In the genomic region with DNA sequence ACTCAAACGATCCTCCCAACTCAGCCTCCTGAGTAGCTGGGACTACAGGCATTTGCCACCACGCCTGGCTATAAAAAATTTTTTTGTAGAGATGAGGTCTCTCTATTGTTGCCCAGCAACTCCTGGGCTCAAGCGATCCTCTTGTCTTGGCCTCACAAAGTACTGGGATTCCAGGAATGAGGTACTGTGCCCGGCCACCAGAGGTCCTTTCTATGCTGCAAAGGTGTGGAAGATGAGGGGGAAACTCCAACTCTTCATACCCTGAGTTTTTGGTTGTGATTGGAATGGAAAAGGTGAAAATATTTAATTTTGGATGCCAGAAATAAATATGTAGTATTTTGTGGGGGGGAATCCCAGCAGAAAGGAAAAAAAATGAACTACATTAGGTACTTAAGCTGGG, we compare ENCODE assay signal across 8 cellular contexts. TPM values are rescaled to one million over a fixed set of nuclear protein-coding genes. Genes with fewer than 3 reads are reported as not detected.
DNase-seq lines count a peak whose midpoint lies in the region; ATAC-seq and TF ChIP-seq lines count a peak whose summit lies in the region.

No MANE protein-coding gene starts in this region.

- H3K9me3 ChIP-seq in Loucy (ENCODE audit: insufficient read depth, low read depth, low read length) (no peaks in the 10 kb centered on the region), mucosa of descending colon (no peaks in the 10 kb centered on the region)

- H3K4me3 ChIP-seq in Loucy (ENCODE audit: low read length, poor library complexity, severe bottlenecking) = no peak overlapping the region
- no peak overlapping the region for H3K4me3 ChIP-seq in mucosa of descending colon

- H3K27ac Mint-ChIP-seq in MCF 10A (ENCODE audit: low read depth, unreplicated experiment) = no peak overlapping the region

- no peaks in the 10 kb centered on the region for H3K9me2 ChIP-seq in Loucy (replicated peaks; ENCODE audit: low read depth, low read length)

- peaks cover 39% of the 10 kb centered on the region for H3K4me1 Mint-ChIP-seq in MCF 10A (ENCODE audit: insufficient read depth, unreplicated experiment)

- H3K79me2 ChIP-seq in Loucy (ENCODE audit: insufficient read depth, low read length) = no peaks in the 10 kb centered on the region

- peak; percentile 71 for ATAC-seq in mucosa of descending colon
- ATAC-seq in GM18517 (IDR thresholded peaks at IDR 0.05; ENCODE audit: unreplicated experiment) = no peak
- ATAC-seq in omental fat pad (ENCODE audit: low FRiP score) = no peak

- no peaks in the 10 kb centered on the region for H3F3A ChIP-seq in Loucy (ENCODE audit: low read depth)

- H3K36me3 ChIP-seq in Loucy (ENCODE audit: insufficient read depth, low read length) (no peaks in the 10 kb centered on the region), mucosa of descending colon (ENCODE audit: low read depth) (no peaks in the 10 kb centered on the region)

- CTCF ChIA-PET in MCF 10A (lab: Yijun Ruan, JAX) = interaction anchor here (0.7 to 1.0 kb wide), 3 partner anchors 116 to 613 kb away, joined by 3 to 5 read pairs (median 3); no protein-coding TSS in a partner anchor

- no peaks in the 10 kb centered on the region for H4K20me1 ChIP-seq in Loucy (ENCODE audit: insufficient read depth, low read length, poor library complexity, severe bottlenecking)

- H3K27me3 Mint-ChIP-seq in MCF 10A (ENCODE audit: insufficient read depth, unreplicated experiment) = no peaks in the 10 kb centered on the region

- no peaks in the 10 kb centered on the region for H3K27me3 ChIP-seq in Loucy (ENCODE audit: insufficient read depth, low read length, poor library complexity, severe bottlenecking)

- H3K4me1 ChIP-seq in Loucy (ENCODE audit: insufficient read depth, low read length, poor library complexity, severe bottlenecking) = no peaks in the 10 kb centered on the region
- H3K4me1 ChIP-seq in mucosa of descending colon (ENCODE audit: low read depth) = no peaks in the 10 kb centered on the region

- POLR2A ChIA-PET in MCF 10A (lab: Yijun Ruan, JAX) = interaction anchor here (1.1 kb wide), 1 partner anchor 53 kb away, joined by 3 read pairs; no protein-coding TSS in a partner anchor

- BruUV-seq in MCF 10A (replicated peaks; lab: Mats Ljungman, UMichigan) = no TSS peak

- H3K4me3 Mint-ChIP-seq in MCF 10A (ENCODE audit: unreplicated experiment) = no peak overlapping the region

- no peak overlapping the region for H2AFZ ChIP-seq in Loucy (ENCODE audit: low read length)

- H3K9ac ChIP-seq in Loucy (ENCODE audit: low read depth, low read length, poor library complexity, severe bottlenecking) = no peak overlapping the region

- DNase-seq in NCI-H82 (lab: John Stamatoyannopoulos, UW) (peak; percentile 39), NCI-H82 treated with DMSO at 0.1 percent for 48 hours (lab: John Stamatoyannopoulos, UW; ENCODE audit: unreplicated experiment) (no peak), MCF 10A (ENCODE audit: unreplicated experiment) (peak; percentile 55), mucosa of descending colon (peak in 2 of 3 donors; percentile 58 to 64), NCI-H774 (lab: John Stamatoyannopoulos, UW) (no peak), omental fat pad (ENCODE audit: low spot score) (no peak)

- TF ChIP-seq CTCF in Loucy (conservative IDR thresholded peaks at IDR 0.05; ENCODE audit: low read length) = peak; percentile 70
- peak; percentile 47 for TF ChIP-seq CTCF in MCF 10A (IDR thresholded peaks at IDR 0.05; ENCODE audit: unreplicated experiment)
- peak; percentile 37 for TF ChIP-seq CTCF in mucosa of descending colon (IDR thresholded peaks at IDR 0.05)
- TF ChIP-seq CTCF in omental fat pad (IDR thresholded peaks at IDR 0.05) = no peak

- H3K36me3 Mint-ChIP-seq in MCF 10A (ENCODE audit: insufficient read depth, unreplicated experiment) = peaks cover 5% of the 10 kb centered on the region

- intact Hi-C loops in MCF 10A (cut with micrococcal nuclease) = loop anchor here (2.0 kb wide), 1 partner anchor 589 kb away; no protein-coding TSS in a partner anchor
- intact Hi-C loops in mucosa of descending colon (cut with DNase I, micrococcal nuclease) = no loop called here

- no peaks in the 10 kb centered on the region for H3K9me3 Mint-ChIP-seq in MCF 10A (ENCODE audit: unreplicated experiment)

- no peak overlapping the region for H3K4me2 ChIP-seq in Loucy (ENCODE audit: low read depth, low read length, poor library complexity, severe bottlenecking)

RNA-seq across cellular contexts. Expression of gene MRPL33, which starts 36.0 kb away (rescaled TPM):
- total RNA-seq in MCF 10A (2022) (204 and 233 TPM in 2 replicates), mucosa of descending colon (10 to 100 TPM; 43.4 to 88.2 (median 53.8) TPM), omental fat pad (100 to 1,000 TPM; 109 to 130 (median 116) TPM)

Comparison
In these comparisons a context has a peak if more than half of its experiments do, and no peak if none do; other contexts are left out.
1. DNase-seq: peak in NCI-H82 (single experiment), MCF 10A (single experiment) and mucosa of descending colon (2 of 3); none in NCI-H82 treated with DMSO at 0.1 percent for 48 hours (single experiment), NCI-H774 (single experiment) and omental fat pad (single experiment).
2. CTCF ChIP-seq: peak in Loucy (single experiment), MCF 10A (single experiment) and mucosa of descending colon (single experiment); none in omental fat pad (0 of 3).